In the genomic region with DNA sequence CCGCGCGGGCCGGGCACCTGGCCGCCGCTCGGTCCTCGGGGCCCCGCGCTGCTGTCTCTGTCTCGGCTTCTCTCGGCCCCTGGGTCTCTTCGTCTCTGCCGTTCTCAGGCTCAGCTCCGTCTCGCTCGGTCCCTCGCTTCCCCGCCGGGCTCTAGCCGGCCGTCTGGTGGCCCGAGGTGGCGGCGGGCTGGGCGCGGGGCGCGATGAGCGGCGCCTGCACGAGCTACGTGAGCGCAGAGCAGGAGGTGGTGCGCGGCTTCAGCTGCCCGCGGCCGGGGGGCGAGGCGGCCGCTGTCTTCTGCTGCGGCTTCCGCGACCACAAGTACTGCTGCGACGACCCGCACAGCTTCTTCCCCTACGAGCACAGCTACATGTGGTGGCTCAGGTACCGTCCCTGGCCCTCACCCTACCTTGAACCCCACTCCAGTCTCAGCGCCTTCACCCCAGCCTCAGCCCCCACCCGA, we compare ENCODE assay signal across 8 cellular contexts. TPM values are rescaled to one million over a fixed set of nuclear protein-coding genes. Genes with fewer than 3 reads are reported as not detected.
DNase-seq lines count a peak whose midpoint lies in the region; ATAC-seq and TF ChIP-seq lines count a peak whose summit lies in the region.

No MANE protein-coding gene starts in this region.

- peak overlapping the region; percentile 78 for H3K4me3 Mint-ChIP-seq in activated T-helper 17 cell treated with anti-CD3 and anti-CD28 coated beads, Interleukin-2, amount 50 U/mL, for 72 hours

- peak overlapping the region; percentile 62 for H3K4me3 ChIP-seq in left ventricle myocardium inferior

- H3K36me3 Mint-ChIP-seq in activated T-helper 17 cell treated with anti-CD3 and anti-CD28 coated beads, Interleukin-2, amount 50 U/mL, for 72 hours (ENCODE audit: low read depth), result peaks cover 7% of the 10 kb centered on the region

- H3K36me3 ChIP-seq in left ventricle myocardium inferior, result no peaks in the 10 kb centered on the region

- no peaks in the 10 kb centered on the region for H3K9me3 ChIP-seq in left ventricle myocardium inferior (replicated peaks)

- DNase-seq in Right ventricle myocardium inferior (ENCODE audit: missing footprints) (no peak), cardiac septum (ENCODE audit: low spot score) (no peak), left ventricle myocardium inferior (no peak), kidney glomerular epithelial cell (lab: John Stamatoyannopoulos, UW) (no peak)
- peak; percentile 34 for DNase-seq in stimulated activated CD4-positive, alpha-beta T cell treated with anti-CD3 and anti-CD28 coated beads, Interleukin-12 subunit alpha, Interleukin-12 subunit beta, amount 100 ng/mL, for 4 hours

- TF ChIP-seq CTCF in left ventricle myocardium inferior (IDR thresholded peaks at IDR 0.05; ENCODE audit: borderline replicate concordance), result no peak

- H3K27me3 ChIP-seq in left ventricle myocardium inferior (ENCODE audit: low read depth), result peaks cover 42% of the 10 kb centered on the region

- intact Hi-C loops in Right ventricle myocardium inferior (cut with DNase I), result no loop called here
- intact Hi-C loops in cardiac septum (cut with DNase I), result no loop called here
- intact Hi-C loops in left ventricle myocardium inferior (cut with micrococcal nuclease), result no loop called here

- H3K4me1 ChIP-seq in left ventricle myocardium inferior, result peaks cover 35% of the 10 kb centered on the region

- ATAC-seq in Right ventricle myocardium inferior, result peak; percentile 30
- ATAC-seq in activated T-helper 17 cell treated with anti-CD3 and anti-CD28 coated beads, Interleukin-2, amount 50 U/mL, for 72 hours (replicated peaks), result peak; percentile 10
- ATAC-seq in HG02623 (IDR thresholded peaks at IDR 0.05; ENCODE audit: unreplicated experiment), result no peak
- no peak for ATAC-seq in HG02840 (IDR thresholded peaks at IDR 0.05; ENCODE audit: low FRiP score, unreplicated experiment)

- peak overlapping the region; percentile 83 for H3K27ac Mint-ChIP-seq in activated T-helper 17 cell treated with anti-CD3 and anti-CD28 coated beads, Interleukin-2, amount 50 U/mL, for 72 hours

- H3K27me3 Mint-ChIP-seq in activated T-helper 17 cell treated with anti-CD3 and anti-CD28 coated beads, Interleukin-2, amount 50 U/mL, for 72 hours, result no peaks in the 10 kb centered on the region

- H3K9me3 Mint-ChIP-seq in activated T-helper 17 cell treated with anti-CD3 and anti-CD28 coated beads, Interleukin-2, amount 50 U/mL, for 72 hours, result no peaks in the 10 kb centered on the region

- no peak overlapping the region for H3K27ac ChIP-seq in left ventricle myocardium inferior (replicated peaks)

- peaks cover 33% of the 10 kb centered on the region for H3K4me1 Mint-ChIP-seq in activated T-helper 17 cell treated with anti-CD3 and anti-CD28 coated beads, Interleukin-2, amount 50 U/mL, for 72 hours

RNA-seq across cellular contexts. Expression of a gene that starts 0.4 kb away (rescaled TPM):
- total RNA-seq in Right ventricle myocardium inferior (not detected), cardiac septum (not detected), left ventricle myocardium inferior (not detected)
- total RNA-seq in activated T-helper 17 cell treated with anti-CD3 and anti-CD28 coated beads, Interleukin-2, amount 50 U/mL, for 72 hours, result 1 to 10 TPM; 7.1 to 8.9 TPM

RNA-seq across cellular contexts. Expression of a gene that starts 31.2 kb away (rescaled TPM):
- total RNA-seq in Right ventricle myocardium inferior (4.7 TPM), cardiac septum (12.7 TPM), left ventricle myocardium inferior (5.2 TPM)
- total RNA-seq in activated T-helper 17 cell treated with anti-CD3 and anti-CD28 coated beads, Interleukin-2, amount 50 U/mL, for 72 hours, result 10 to 100 TPM; 14.0 to 20.5 TPM

Comparison
In these comparisons a context has a peak if more than half of its experiments do, and no peak if none do; other contexts are left out.
1. ATAC-seq: peak in Right ventricle myocardium inferior (single experiment) and activated T-helper 17 cell treated with anti-CD3 and anti-CD28 coated beads, Interleukin-2, amount 50 U/mL, for 72 hours (single experiment); none in HG02623 (single experiment) and HG02840 (single experiment).